In genomic region chr18:70190529-70190928, GRCh38 we compare ENCODE assay signal across 20 cellular contexts.
"Had no signal": no experiment of that assay in that cellular context is flagged by ENCODE, and none has a peak within 500 bp of the region (broad histone marks: within the 10 kb centered on the region; RNA-seq: fewer than 3 reads in every experiment).

No MANE protein-coding gene starts in this region.

- DNase-seq: activated CD4-positive, alpha-beta T cell treated with anti-CD3 and anti-CD28 coated beads, Interleukin-2, amount 50 U/mL, for 4 hours; activated naive CD4-positive, alpha-beta T cell treated with Interleukin-2 at 50 U/mL for 16 hours; activated naive CD8-positive, alpha-beta T cell treated with anti-CD3 and anti-CD28 coated beads, Interleukin-2, amount 10 ng/mL, durations not matched to agents 7 days and 5 days; body of pancreas; central memory CD4-positive, alpha-beta T cell; left cardiac atrium; lower lobe of right lung; spleen; stimulated activated CD4-positive, alpha-beta T cell treated with anti-CD3 and anti-CD28 coated beads, Interleukin-4, amount 100 ng/mL, for 4 hours; upper lobe of left lung had no signal

- H3K27me3 Mint-ChIP-seq: activated naive CD8-positive, alpha-beta T cell treated with anti-CD3 and anti-CD28 coated beads, Interleukin-2, amount 10 ng/mL, durations not matched to agents 7 days and 5 days; activated T-helper 17 cell treated with anti-CD3 and anti-CD28 coated beads, Interleukin-2, amount 50 U/mL, for 72 hours; stimulated activated memory B cell treated with anti-CD40 and anti-IgM and Interleukin-4, amounts not matched to agents 10 μg/mL and 1 μg/mL and 100 μg/mL, for 72 hours had no signal

- H3K4me1 ChIP-seq: body of pancreas, esophagus muscularis mucosa, lower lobe of right lung, spleen had no signal

- H3K4me3 ChIP-seq: body of pancreas, esophagus muscularis mucosa, lower lobe of right lung, spleen, thoracic aorta, upper lobe of left lung had no signal

- H3K4me3 Mint-ChIP-seq: activated naive CD8-positive, alpha-beta T cell treated with anti-CD3 and anti-CD28 coated beads, Interleukin-2, amount 10 ng/mL, durations not matched to agents 7 days and 5 days; activated T-helper 17 cell treated with anti-CD3 and anti-CD28 coated beads, Interleukin-2, amount 50 U/mL, for 72 hours; mesothelial cell of epicardium; nephron; stimulated activated memory B cell treated with anti-CD40 and anti-IgM and Interleukin-4, amounts not matched to agents 10 μg/mL and 1 μg/mL and 100 μg/mL, for 72 hours; T-helper 2 cell treated with Interferon-gamma antibody and Interleukin-4, amounts not matched to agents 5 μg/mL and 100 μg/mL, for 36 hours had no signal

- H3K27ac ChIP-seq: body of pancreas, esophagus muscularis mucosa, lower lobe of right lung, spleen, thoracic aorta, upper lobe of left lung had no signal

- FAIRE-seq: colon, islet of Langerhans, TTC549 had no signal

- ATAC-seq: activated T-helper 17 cell treated with anti-CD3 and anti-CD28 coated beads, Interleukin-2, amount 50 U/mL, for 72 hours; body of pancreas; left cardiac atrium; lower lobe of right lung; stimulated activated memory B cell treated with anti-CD40 and anti-IgM and Interleukin-4, amounts not matched to agents 10 μg/mL and 1 μg/mL and 100 μg/mL, for 72 hours had no signal

- H3K27me3 ChIP-seq: body of pancreas, esophagus muscularis mucosa, spleen, upper lobe of left lung had no signal

- H3K9me3 Mint-ChIP-seq: activated naive CD8-positive, alpha-beta T cell treated with anti-CD3 and anti-CD28 coated beads, Interleukin-2, amount 10 ng/mL, durations not matched to agents 7 days and 5 days; activated T-helper 17 cell treated with anti-CD3 and anti-CD28 coated beads, Interleukin-2, amount 50 U/mL, for 72 hours; nephron; stimulated activated memory B cell treated with anti-CD40 and anti-IgM and Interleukin-4, amounts not matched to agents 10 μg/mL and 1 μg/mL and 100 μg/mL, for 72 hours; T-helper 2 cell treated with Interferon-gamma antibody and Interleukin-4, amounts not matched to agents 5 μg/mL and 100 μg/mL, for 36 hours had no signal

- H3K4me1 Mint-ChIP-seq: mesothelial cell of epicardium, nephron had no signal

- H3K9me3 ChIP-seq: body of pancreas, esophagus muscularis mucosa, lower lobe of right lung, spleen, thoracic aorta, upper lobe of left lung had no signal

- H3K27ac Mint-ChIP-seq: activated naive CD8-positive, alpha-beta T cell treated with anti-CD3 and anti-CD28 coated beads, Interleukin-2, amount 10 ng/mL, durations not matched to agents 7 days and 5 days; activated T-helper 17 cell treated with anti-CD3 and anti-CD28 coated beads, Interleukin-2, amount 50 U/mL, for 72 hours; mesothelial cell of epicardium; nephron; T-helper 2 cell treated with Interferon-gamma antibody and Interleukin-4, amounts not matched to agents 5 μg/mL and 100 μg/mL, for 36 hours had no signal
